ENCODE assay signal across 18 cellular contexts in the genomic region with DNA sequence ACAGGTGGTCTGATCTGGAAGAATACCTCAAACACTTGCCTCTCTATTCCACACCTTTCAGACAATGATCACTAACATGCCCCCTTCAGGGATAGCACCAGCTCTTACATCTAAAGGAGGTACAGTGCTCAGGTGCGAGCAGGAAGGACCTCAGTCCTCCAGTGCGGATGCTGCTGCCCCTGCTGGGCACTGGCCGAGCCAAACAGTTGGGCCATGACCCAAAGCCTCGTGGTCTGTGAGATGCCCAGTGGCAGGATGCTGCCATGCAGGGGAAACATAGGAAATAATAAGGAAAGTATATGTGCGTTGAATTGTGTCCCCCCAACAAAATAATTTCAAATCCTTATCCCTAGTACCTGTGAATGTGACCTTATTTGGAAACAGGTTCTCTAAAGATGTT.
"Had no signal": no experiment of that assay in that cellular context is flagged by ENCODE, and none has a peak within 500 bp of the region (broad histone marks: within the 10 kb centered on the region; RNA-seq: fewer than 3 reads in every experiment).

No MANE protein-coding gene starts in this region.

- H3K27ac Mint-ChIP-seq: memory B cell, naive B cell, nephron had no signal

- H3K4me3 Mint-ChIP-seq: central memory CD8-positive, alpha-beta T cell; memory B cell; naive B cell; nephron had no signal

- DNase-seq: effector memory CD4-positive, alpha-beta T cell; gastrocnemius medialis; left ventricle myocardium inferior; lower lobe of right lung; naive B cell; occipital lobe; psoas muscle; retina; sigmoid colon; stimulated activated CD4-positive, alpha-beta T cell treated with anti-CD3 and anti-CD28 coated beads, Interleukin-12 subunit alpha, Interleukin-12 subunit beta, amount 100 ng/mL, for 4 hours; stimulated activated naive CD4-positive, alpha-beta T cell had no signal

- H3K27ac ChIP-seq: epithelial cell of prostate, esophagus muscularis mucosa, gastrocnemius medialis, left ventricle myocardium inferior, lower lobe of right lung, psoas muscle, sigmoid colon, skin epidermis, tibial artery had no signal

- H3K4me1 ChIP-seq: esophagus muscularis mucosa, gastrocnemius medialis, left ventricle myocardium inferior, lower lobe of right lung, psoas muscle, sigmoid colon, tibial artery had no signal

- H3K4me1 Mint-ChIP-seq: central memory CD8-positive, alpha-beta T cell; memory B cell; naive B cell had no signal

- H3K9me3 ChIP-seq: gastrocnemius medialis, lower lobe of right lung had no signal

- H3K4me3 ChIP-seq: esophagus muscularis mucosa, gastrocnemius medialis, left ventricle myocardium inferior, lower lobe of right lung, psoas muscle, sigmoid colon, skin epidermis, tibial artery had no signal

- H3K36me3 ChIP-seq: esophagus muscularis mucosa, gastrocnemius medialis, left ventricle myocardium inferior, lower lobe of right lung, sigmoid colon, tibial artery had no signal
